Comparison of ENCODE assay signal across 17 cellular contexts in the genomic region with DNA sequence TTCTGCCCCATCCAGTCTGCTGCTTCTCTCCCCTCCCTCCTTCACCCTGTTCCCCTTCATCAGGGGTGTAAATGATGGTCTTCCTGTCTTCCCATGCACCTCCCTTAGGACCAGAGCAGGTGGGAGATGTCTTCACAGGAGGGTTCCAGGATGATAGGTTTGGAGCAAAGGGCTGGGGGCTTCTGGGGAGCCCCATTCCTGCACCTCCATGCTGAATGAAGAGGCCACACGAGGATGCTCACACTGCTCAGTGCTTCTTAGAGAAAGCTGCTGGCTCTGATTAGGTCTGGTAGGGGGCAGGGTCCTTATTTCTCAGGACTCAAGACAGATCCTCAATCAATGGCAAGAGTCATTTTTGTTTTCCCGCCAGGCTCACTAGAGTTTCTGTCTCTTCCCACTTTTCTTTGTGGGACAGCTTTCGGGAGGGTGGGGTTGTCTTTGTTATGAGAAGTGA. TPM values are rescaled to one million over a fixed set of nuclear protein-coding genes. Genes with fewer than 3 reads are reported as not detected.
DNase-seq lines count a peak whose midpoint lies in the region; ATAC-seq lines count a peak whose summit lies in the region.
"Had no signal": no experiment of that assay in that cellular context is flagged by ENCODE, and none has a peak within 500 bp of the region (broad histone marks: within the 10 kb centered on the region; RNA-seq: fewer than 3 reads in every experiment).

No MANE protein-coding gene starts in this region.

- H3K36me3 ChIP-seq in BLaER1: peaks cover 48% of the 10 kb centered on the region
- H3K36me3 ChIP-seq in CD8-positive, alpha-beta memory T cell (ENCODE audit: insufficient read depth, low read length): no peaks in the 10 kb centered on the region
- no peaks in the 10 kb centered on the region for H3K36me3 ChIP-seq in naive thymus-derived CD4-positive, alpha-beta T cell (ENCODE audit: control insufficient read depth in 2 of 3, insufficient read depth in 3 of 3, low read length in 3 of 3)
- H3K36me3 ChIP-seq: cardiac muscle cell, esophagus muscularis mucosa, pancreas had no signal

- H3K27ac Mint-ChIP-seq in CD8-positive, alpha-beta memory T cell: peak overlapping the region in 6 of 8 donors; percentile 29 to 94 (median 58)
- peak overlapping the region; percentile 76 for H3K27ac Mint-ChIP-seq in activated CD4-positive, alpha-beta memory T cell treated with anti-CD3 and anti-CD28 coated beads for 36 hours
- H3K27ac Mint-ChIP-seq in naive thymus-derived CD4-positive, alpha-beta T cell: peak overlapping the region in 8 of 9 donors; percentile 47 to 96 (median 85)

- H3K4me3 ChIP-seq in BLaER1: peak overlapping the region; percentile 17; the same call in 1 of the 2 replicates
- no peak overlapping the region for H3K4me3 ChIP-seq in CD8-positive, alpha-beta memory T cell (ENCODE audit: low read length)
- H3K4me3 ChIP-seq in naive thymus-derived CD4-positive, alpha-beta T cell (ENCODE audit: low read length): no peak overlapping the region
- H3K4me3 ChIP-seq: cardiac muscle cell, esophagus muscularis mucosa, pancreas, PC-9 had no signal

- POLR2A ChIA-PET in CD8-positive, alpha-beta memory T cell (lab: Charles Lee): no interaction called here
- POLR2A ChIA-PET in activated CD4-positive, alpha-beta memory T cell treated with anti-CD3 and anti-CD28 coated beads for 36 hours (lab: Charles Lee): no interaction called here
- POLR2A ChIA-PET in naive thymus-derived CD4-positive, alpha-beta T cell (lab: Charles Lee): interaction anchor here (1.2 to 1.8 kb wide), 2 partner anchors 22 to 38 kb away, joined by 4 to 7 read pairs; no protein-coding TSS in a partner anchor

- H3K9me3 Mint-ChIP-seq in CD8-positive, alpha-beta memory T cell: no peaks in the 10 kb centered on the region
- no peaks in the 10 kb centered on the region for H3K9me3 Mint-ChIP-seq in activated CD4-positive, alpha-beta memory T cell treated with anti-CD3 and anti-CD28 coated beads for 36 hours
- H3K9me3 Mint-ChIP-seq in naive thymus-derived CD4-positive, alpha-beta T cell: peaks cover 0 to 5% (median 0%) of the 10 kb centered on the region in 11 donors

- H3K27me3 ChIP-seq in BLaER1: no peaks in the 10 kb centered on the region
- no peaks in the 10 kb centered on the region for H3K27me3 ChIP-seq in CD8-positive, alpha-beta memory T cell (ENCODE audit: insufficient read depth, low read length, poor library complexity, severe bottlenecking)
- no peaks in the 10 kb centered on the region for H3K27me3 ChIP-seq in naive thymus-derived CD4-positive, alpha-beta T cell (ENCODE audit: control insufficient read depth in 2 of 2, insufficient read depth in 2 of 2, low read length in 2 of 2)
- H3K27me3 ChIP-seq: cardiac muscle cell, esophagus muscularis mucosa, pancreas had no signal

- peaks cover 1% of the 10 kb centered on the region; the same call in 1 of the 2 replicates for H3K9me3 ChIP-seq in BLaER1
- H3K9me3 ChIP-seq in CD8-positive, alpha-beta memory T cell (ENCODE audit: low read length): no peaks in the 10 kb centered on the region
- H3K9me3 ChIP-seq in naive thymus-derived CD4-positive, alpha-beta T cell (ENCODE audit: control insufficient read depth in 2 of 3, low read length in 3 of 3): no peaks in the 10 kb centered on the region
- H3K9me3 ChIP-seq: esophagus muscularis mucosa, pancreas had no signal

- peak overlapping the region; percentile 97 for H3K4me2 ChIP-seq in BLaER1

- ATAC-seq in naive thymus-derived CD4-positive, alpha-beta T cell: no peak
- ATAC-seq in HG02759 (IDR thresholded peaks at IDR 0.05; ENCODE audit: unreplicated experiment): no peak
- ATAC-seq: pancreas, sciatic nerve had no signal

- H3K27me3 Mint-ChIP-seq in CD8-positive, alpha-beta memory T cell: no peaks in the 10 kb centered on the region
- no peaks in the 10 kb centered on the region for H3K27me3 Mint-ChIP-seq in activated CD4-positive, alpha-beta memory T cell treated with anti-CD3 and anti-CD28 coated beads for 36 hours
- H3K27me3 Mint-ChIP-seq in naive thymus-derived CD4-positive, alpha-beta T cell: no peaks in the 10 kb centered on the region

- peaks cover 100% of the 10 kb centered on the region for H4K20me1 ChIP-seq in BLaER1

- H3K4me1 ChIP-seq in BLaER1: peaks cover 100% of the 10 kb centered on the region
- H3K4me1 ChIP-seq in CD8-positive, alpha-beta memory T cell (ENCODE audit: insufficient read depth, low read length): peaks cover 100% of the 10 kb centered on the region
- H3K4me1 ChIP-seq in naive thymus-derived CD4-positive, alpha-beta T cell (ENCODE audit: control insufficient read depth in 2 of 2, insufficient read depth in 2 of 2, low read length in 2 of 2): peaks cover 26 to 93% of the 10 kb centered on the region in 2 donors

- intact Hi-C loops in activated CD4-positive, alpha-beta memory T cell treated with anti-CD3 and anti-CD28 coated beads for 36 hours (cut with micrococcal nuclease): no loop called here
- intact Hi-C loops in naive thymus-derived CD4-positive, alpha-beta T cell (cut with micrococcal nuclease): no loop called here

- CTCF ChIA-PET in CD8-positive, alpha-beta memory T cell (lab: Charles Lee): no interaction called here
- CTCF ChIA-PET in activated CD4-positive, alpha-beta memory T cell treated with anti-CD3 and anti-CD28 coated beads for 36 hours (lab: Charles Lee): no interaction called here
- CTCF ChIA-PET in naive thymus-derived CD4-positive, alpha-beta T cell (lab: Charles Lee): no interaction called here

- H3K4me1 Mint-ChIP-seq in CD8-positive, alpha-beta memory T cell: peaks cover 94 to 97% (median 96%) of the 10 kb centered on the region in 3 donors
- peaks cover 94% of the 10 kb centered on the region for H3K4me1 Mint-ChIP-seq in activated CD4-positive, alpha-beta memory T cell treated with anti-CD3 and anti-CD28 coated beads for 36 hours (ENCODE audit: low read depth)
- H3K4me1 Mint-ChIP-seq in naive thymus-derived CD4-positive, alpha-beta T cell: peaks cover 87 to 100% (median 97%) of the 10 kb centered on the region in 7 donors

- H3K27ac ChIP-seq in BLaER1: peak overlapping the region; percentile 85
- peak overlapping the region; percentile 64 for H3K27ac ChIP-seq in CD8-positive, alpha-beta memory T cell (ENCODE audit: low read depth, low read length)
- peak overlapping the region; percentile 70 for H3K27ac ChIP-seq in naive thymus-derived CD4-positive, alpha-beta T cell (ENCODE audit: low read depth, low read length)
- H3K27ac ChIP-seq: cardiac muscle cell, pancreas, PC-9 had no signal

- H3K4me3 Mint-ChIP-seq in CD8-positive, alpha-beta memory T cell: peak overlapping the region in 1 of 7 donors; percentile 54
- no peak overlapping the region for H3K4me3 Mint-ChIP-seq in activated CD4-positive, alpha-beta memory T cell treated with anti-CD3 and anti-CD28 coated beads for 36 hours
- H3K4me3 Mint-ChIP-seq in naive thymus-derived CD4-positive, alpha-beta T cell: peak overlapping the region; percentile 33 to 94 (median 86)

- H3K9ac ChIP-seq in BLaER1: peak overlapping the region; percentile 49

- H3K36me3 Mint-ChIP-seq in CD8-positive, alpha-beta memory T cell: no peaks in the 10 kb centered on the region
- no peaks in the 10 kb centered on the region for H3K36me3 Mint-ChIP-seq in activated CD4-positive, alpha-beta memory T cell treated with anti-CD3 and anti-CD28 coated beads for 36 hours
- H3K36me3 Mint-ChIP-seq in naive thymus-derived CD4-positive, alpha-beta T cell: peaks cover 0 to 7% (median 0%) of the 10 kb centered on the region in 5 donors

- no peak for DNase-seq in CD8-positive, alpha-beta memory T cell
- DNase-seq in activated CD4-positive, alpha-beta memory T cell treated with anti-CD3 and anti-CD28 coated beads for 36 hours: no peak
- no peak for DNase-seq in naive thymus-derived CD4-positive, alpha-beta T cell
- no peak for DNase-seq in SK-N-DZ (ENCODE audit: low spot score)
- DNase-seq in iPS-NIHi11 (ENCODE audit: low spot score): no peak
- no peak for DNase-seq in midbrain (lab: John Stamatoyannopoulos, UW)
- DNase-seq: activated T-cell treated with anti-CD3 and anti-CD28 coated beads, Interleukin-2, amount 50 U/mL, for 48 hours; GDM1; NCI-H146; NCI-H82; PC-9 had no signal

RNA-seq across cellular contexts. Expression of gene BCR, which starts 41.1 kb away (rescaled TPM):
- 10 to 100 TPM; 33.2 to 34.7 TPM for total RNA-seq in CD8-positive, alpha-beta memory T cell
- 18.4 TPM for polyA plus RNA-seq in CD8-positive, alpha-beta memory T cell
- total RNA-seq in activated CD4-positive, alpha-beta memory T cell treated with anti-CD3 and anti-CD28 coated beads for 36 hours: 10 to 100 TPM; 60.4 to 69.0 TPM
- 100 to 1,000 TPM in 1 of 5 experiments, 10 to 100 TPM in 4; 56.2 to 103 (median 94.3) TPM for total RNA-seq in naive thymus-derived CD4-positive, alpha-beta T cell
- 10 to 100 TPM in 1 of 2 donors, 1 to 10 TPM in 1; 6.1 to 19.1 TPM for polyA plus RNA-seq in naive thymus-derived CD4-positive, alpha-beta T cell
- 28.3 and 44.3 TPM in 2 replicates for polyA plus RNA-seq in SK-N-DZ (2014; cell fraction: cytosol; rRNA removed)
- polyA plus RNA-seq in SK-N-DZ (2014; cell fraction: nucleus; rRNA removed): 31.4 and 49.4 TPM in 2 replicates
